Comparison of ENCODE assay signal across 8 cellular contexts in the genomic region with DNA sequence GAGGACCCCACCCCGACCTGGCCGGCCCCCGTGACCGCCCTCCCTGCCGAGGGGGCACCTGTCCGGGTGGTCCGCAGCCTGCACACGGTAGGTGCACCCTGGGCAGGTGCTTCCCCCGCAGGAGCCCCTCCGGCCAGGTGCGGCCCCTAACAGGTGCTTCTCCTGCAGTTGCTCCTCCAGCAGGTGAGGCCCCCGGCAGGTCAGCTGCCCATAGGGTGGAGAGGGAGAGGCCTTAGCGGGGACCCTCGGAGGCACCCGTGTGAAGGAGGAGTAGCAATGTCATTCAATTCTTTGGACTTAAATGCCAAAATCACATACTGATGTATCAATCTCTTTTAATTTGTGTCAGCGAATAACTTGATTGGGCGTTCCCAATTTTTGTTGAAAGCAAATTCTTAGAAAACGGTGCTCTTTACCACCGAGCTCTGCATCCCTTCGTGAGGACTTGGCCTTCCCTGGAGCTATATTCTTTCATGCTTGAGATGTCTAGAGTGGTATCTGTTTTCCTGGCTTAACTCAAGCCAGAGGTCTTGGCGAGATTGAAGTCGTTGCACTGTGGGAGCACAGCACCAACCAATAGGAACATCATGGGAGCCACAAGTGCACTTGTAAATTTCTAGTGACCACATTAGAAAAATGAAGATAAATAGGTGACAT. TPM values are rescaled to one million over a fixed set of nuclear protein-coding genes. Genes with fewer than 3 reads are reported as not detected.
A peak's percentile ranks its signal among the peaks of the same experiment; 100 is the strongest.
DNase-seq lines count a peak whose midpoint lies in the region; TF ChIP-seq lines count a peak whose summit lies in the region.

No MANE protein-coding gene starts in this region.

- no peak for DNase-seq in activated T-cell treated with anti-CD3 and anti-CD28 coated beads, Interleukin-2, amount 50 U/mL, for 24 hours
- no peak for DNase-seq in activated T-cell treated with anti-CD3 and anti-CD28 coated beads, Interleukin-2, amount 50 U/mL, for 1 hour
- peak; percentile 36 for DNase-seq in NCI-H2227 treated with DMSO at 0.1 percent for 48 hours (lab: John Stamatoyannopoulos, UW)
- no peak for DNase-seq in chondrocyte (ENCODE audit: low spot score)
- DNase-seq in islet precursor cell, result no peak
- DNase-seq in hepatic stellate cell (ENCODE audit: low spot score), result no peak
- no peak for DNase-seq in RKO (ENCODE audit: low spot score)

- peak overlapping the region; percentile 86 for H3K27ac ChIP-seq in muscle layer of colon (ENCODE audit: low read depth, low read length)

- H3K4me3 ChIP-seq in muscle layer of colon (ENCODE audit: low read depth in 1 of 2, low read length in 2 of 2), result peak overlapping the region; percentile 67 to 89

- no peaks in the 10 kb centered on the region for H3K9me3 ChIP-seq in muscle layer of colon (ENCODE audit: low read length)

- peaks cover 4% of the 10 kb centered on the region for H3K9me3 Mint-ChIP-seq in activated T-cell treated with anti-CD3 and anti-CD28 coated beads, Interleukin-2, amount 50 U/mL, for 24 hours
- H3K9me3 Mint-ChIP-seq in chondrocyte (ENCODE audit: low read depth), result no peaks in the 10 kb centered on the region

- H3K27me3 ChIP-seq in muscle layer of colon (ENCODE audit: control insufficient read depth in 1 of 2, insufficient read depth in 2 of 2, low read length in 2 of 2), result no peaks in the 10 kb centered on the region

- no peaks in the 10 kb centered on the region for H3K27me3 Mint-ChIP-seq in activated T-cell treated with anti-CD3 and anti-CD28 coated beads, Interleukin-2, amount 50 U/mL, for 24 hours
- no peaks in the 10 kb centered on the region for H3K27me3 Mint-ChIP-seq in chondrocyte (ENCODE audit: low read depth)

- peak; percentile 20 for TF ChIP-seq CTCF in chondrocyte (IDR thresholded peaks at IDR 0.05)

- H3K4me1 ChIP-seq in muscle layer of colon (ENCODE audit: insufficient read depth, low read length), result peaks cover 16% of the 10 kb centered on the region

- peak overlapping the region; percentile 53 for H3K9ac ChIP-seq in muscle layer of colon (ENCODE audit: low read length)

- H3K4me3 Mint-ChIP-seq in activated T-cell treated with anti-CD3 and anti-CD28 coated beads, Interleukin-2, amount 50 U/mL, for 24 hours, result peak overlapping the region; percentile 88
- H3K4me3 Mint-ChIP-seq in chondrocyte (ENCODE audit: unreplicated experiment), result peak overlapping the region; percentile 78

- H3K27ac Mint-ChIP-seq in activated T-cell treated with anti-CD3 and anti-CD28 coated beads, Interleukin-2, amount 50 U/mL, for 24 hours, result peak overlapping the region; percentile 87
- peak overlapping the region; percentile 46 for H3K27ac Mint-ChIP-seq in chondrocyte (ENCODE audit: unreplicated experiment)

- H3K36me3 Mint-ChIP-seq in activated T-cell treated with anti-CD3 and anti-CD28 coated beads, Interleukin-2, amount 50 U/mL, for 24 hours (ENCODE audit: low read depth), result peaks cover 35% of the 10 kb centered on the region
- H3K36me3 Mint-ChIP-seq in chondrocyte (ENCODE audit: low read depth), result no peaks in the 10 kb centered on the region

- peaks cover 43% of the 10 kb centered on the region for H3K4me1 Mint-ChIP-seq in activated T-cell treated with anti-CD3 and anti-CD28 coated beads, Interleukin-2, amount 50 U/mL, for 24 hours (ENCODE audit: low read depth)
- H3K4me1 Mint-ChIP-seq in chondrocyte (ENCODE audit: low read depth), result peaks cover 23% of the 10 kb centered on the region

- H3K36me3 ChIP-seq in muscle layer of colon (ENCODE audit: insufficient read depth, low read length), result no peaks in the 10 kb centered on the region

RNA-seq across cellular contexts. Expression of a gene that starts 0.8 kb away (rescaled TPM):
- 13.0 to 21.5 TPM (median 19.0 TPM) in 3 replicates for total RNA-seq in chondrocyte
